26 cellular contexts compared by ENCODE assay signal in the genomic region with DNA sequence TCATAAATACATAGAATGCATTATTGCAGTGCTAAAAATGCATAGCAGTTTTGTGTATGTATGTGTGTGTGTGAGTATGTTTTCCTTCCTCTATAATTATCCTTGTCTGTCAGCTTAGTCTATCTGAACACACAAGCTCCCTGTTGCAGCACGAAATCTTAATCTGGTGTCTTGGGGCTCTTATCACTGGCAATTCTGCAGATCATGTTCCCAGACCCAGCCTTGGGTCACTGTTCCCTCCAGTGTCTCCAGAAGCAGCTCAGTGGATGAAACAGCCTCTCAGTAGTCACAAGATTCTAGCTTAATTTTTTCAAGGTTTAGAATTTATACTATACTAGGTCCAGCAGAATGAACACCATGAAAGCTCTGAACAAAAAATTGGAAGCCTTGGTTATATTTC.
"Had no signal": no experiment of that assay in that cellular context is flagged by ENCODE, and none has a peak within 500 bp of the region (broad histone marks: within the 10 kb centered on the region; RNA-seq: fewer than 3 reads in every experiment).

No MANE protein-coding gene starts in this region.

- H3K27ac Mint-ChIP-seq: activated naive CD4-positive, alpha-beta T cell treated with anti-CD3 and anti-CD28 coated beads, Interleukin-2, amount 10 ng/mL, durations not matched to agents 7 days and 5 days; activated naive CD8-positive, alpha-beta T cell treated with anti-CD3 and anti-CD28 coated beads, Interleukin-2, amount 50 U/mL, for 24 hours; immature natural killer cell; natural killer cell; stimulated activated naive CD8-positive, alpha-beta T cell treated with anti-CD3 and anti-CD28 coated beads, Interleukin-15, Interleukin-2, amounts not matched to agents 100 ng/mL and 50 ng/mL, for 24 hours; T-helper 2 cell treated with Interferon-gamma antibody and Interleukin-4, amounts not matched to agents 5 μg/mL and 100 μg/mL, for 36 hours had no signal

- H3K4me3 ChIP-seq: breast epithelium, gastrocnemius medialis, ovary, psoas muscle, right lobe of liver, vagina had no signal

- H3K4me1 Mint-ChIP-seq: activated naive CD4-positive, alpha-beta T cell treated with anti-CD3 and anti-CD28 coated beads, Interleukin-2, amount 10 ng/mL, durations not matched to agents 7 days and 5 days; activated naive CD8-positive, alpha-beta T cell treated with anti-CD3 and anti-CD28 coated beads, Interleukin-2, amount 50 U/mL, for 24 hours; immature natural killer cell; natural killer cell had no signal

- H3K36me3 Mint-ChIP-seq: activated naive CD4-positive, alpha-beta T cell treated with anti-CD3 and anti-CD28 coated beads, Interleukin-2, amount 10 ng/mL, durations not matched to agents 7 days and 5 days; immature natural killer cell; natural killer cell had no signal

- H3K4me1 ChIP-seq: breast epithelium, gastrocnemius medialis, psoas muscle, right lobe of liver, vagina had no signal

- H3K9me3 ChIP-seq: breast epithelium, gastrocnemius medialis, ovary, psoas muscle, right lobe of liver, vagina had no signal

- H3K36me3 ChIP-seq: breast epithelium, gastrocnemius medialis, ovary, right lobe of liver, vagina had no signal

- DNase-seq: activated CD4-positive, alpha-beta T cell treated with anti-CD3 and anti-CD28 coated beads, Interleukin-2, amount 50 U/mL, for 1 hour; activated CD8-positive, alpha-beta memory T cell treated with anti-CD3 and anti-CD28 coated beads, Interleukin-2, amount 50 U/mL, for 4 hours; activated effector memory CD4-positive, alpha-beta T cell treated with Interleukin-2 at 50 U/mL for 16 hours; activated naive CD4-positive, alpha-beta T cell treated with anti-CD3 and anti-CD28 coated beads, Interleukin-2, amount 10 ng/mL, durations not matched to agents 7 days and 5 days; activated naive CD8-positive, alpha-beta T cell treated with anti-CD3 and anti-CD28 coated beads, Interleukin-2, amount 50 U/mL, for 24 hours; activated T-cell treated with anti-CD3 and anti-CD28 coated beads, Interleukin-2, amount 50 U/mL, for 48 hours; effector CD4-positive, alpha-beta T cell; gastrocnemius medialis; head of caudate nucleus; immature natural killer cell; kidney glomerular epithelial cell; mesenchymal stem cell; natural killer cell; ovary; psoas muscle; right lobe of liver; small intestine; stimulated activated CD4-positive, alpha-beta T cell treated with anti-CD3 and anti-CD28 coated beads, Interleukin-15, amount 100 ng/mL, for 24 hours; stimulated activated CD4-positive, alpha-beta T cell treated with anti-CD3 and anti-CD28 coated beads, Interleukin-2, amount 100 ng/mL, for 48 hours; trophoblast cell had no signal

- H3K27me3 ChIP-seq: breast epithelium, gastrocnemius medialis, ovary, right lobe of liver, vagina had no signal

- H3K27me3 Mint-ChIP-seq: activated naive CD4-positive, alpha-beta T cell treated with anti-CD3 and anti-CD28 coated beads, Interleukin-2, amount 10 ng/mL, durations not matched to agents 7 days and 5 days; activated naive CD8-positive, alpha-beta T cell treated with anti-CD3 and anti-CD28 coated beads, Interleukin-2, amount 50 U/mL, for 24 hours; stimulated activated naive CD8-positive, alpha-beta T cell treated with anti-CD3 and anti-CD28 coated beads, Interleukin-15, Interleukin-2, amounts not matched to agents 100 ng/mL and 50 ng/mL, for 24 hours had no signal

- H3K27ac ChIP-seq: breast epithelium, gastrocnemius medialis, ovary, psoas muscle, right lobe of liver, vagina had no signal

- H3K4me3 Mint-ChIP-seq: activated naive CD4-positive, alpha-beta T cell treated with anti-CD3 and anti-CD28 coated beads, Interleukin-2, amount 10 ng/mL, durations not matched to agents 7 days and 5 days; activated naive CD8-positive, alpha-beta T cell treated with anti-CD3 and anti-CD28 coated beads, Interleukin-2, amount 50 U/mL, for 24 hours; immature natural killer cell; natural killer cell; stimulated activated naive CD8-positive, alpha-beta T cell treated with anti-CD3 and anti-CD28 coated beads, Interleukin-15, Interleukin-2, amounts not matched to agents 100 ng/mL and 50 ng/mL, for 24 hours; T-helper 2 cell treated with Interferon-gamma antibody and Interleukin-4, amounts not matched to agents 5 μg/mL and 100 μg/mL, for 36 hours had no signal

- ATAC-seq: activated CD4-positive, CD25-positive, alpha-beta regulatory T cell treated with anti-CD3 and anti-CD28 coated beads, Interleukin-2, amount 50 U/mL, for 24 hours; activated naive CD8-positive, alpha-beta T cell treated with anti-CD3 and anti-CD28 coated beads, Interleukin-2, amount 50 U/mL, for 24 hours; esophagus mucosa; gastrocnemius medialis; natural killer cell; psoas muscle; right lobe of liver had no signal

- H3K9me3 Mint-ChIP-seq: activated naive CD4-positive, alpha-beta T cell treated with anti-CD3 and anti-CD28 coated beads, Interleukin-2, amount 10 ng/mL, durations not matched to agents 7 days and 5 days; activated naive CD8-positive, alpha-beta T cell treated with anti-CD3 and anti-CD28 coated beads, Interleukin-2, amount 50 U/mL, for 24 hours; stimulated activated naive CD8-positive, alpha-beta T cell treated with anti-CD3 and anti-CD28 coated beads, Interleukin-15, Interleukin-2, amounts not matched to agents 100 ng/mL and 50 ng/mL, for 24 hours; T-helper 2 cell treated with Interferon-gamma antibody and Interleukin-4, amounts not matched to agents 5 μg/mL and 100 μg/mL, for 36 hours had no signal
